In genomic region chr3:64186667-64187064, GRCh38 we compare ENCODE assay signal across 13 cellular contexts. TPM values are rescaled to one million over a fixed set of nuclear protein-coding genes. Genes with fewer than 3 reads are reported as not detected.
DNase-seq lines count a peak whose midpoint lies in the region; ATAC-seq, FAIRE-seq and TF ChIP-seq lines count a peak whose summit lies in the region.
"Had no signal": no experiment of that assay in that cellular context is flagged by ENCODE, and none has a peak within 500 bp of the region (broad histone marks: within the 10 kb centered on the region; RNA-seq: fewer than 3 reads in every experiment).

No MANE protein-coding gene starts in this region.

- ATAC-seq in left cardiac atrium (peak; percentile 1), GM21367 (IDR thresholded peaks at IDR 0.05; ENCODE audit: unreplicated experiment) (no peak)

- peaks cover 19% of the 10 kb centered on the region for H3K36me3 Mint-ChIP-seq in astrocyte (ENCODE audit: low read depth, unreplicated experiment)

- no peaks in the 10 kb centered on the region for H4K20me1 ChIP-seq in astrocyte (ENCODE audit: insufficient read depth, low read length)

- no peaks in the 10 kb centered on the region for H3K27me3 Mint-ChIP-seq in astrocyte (ENCODE audit: low read depth, unreplicated experiment)

- no peak for TF ChIP-seq CTCF in 22Rv1 (IDR thresholded peaks at IDR 0.05)
- no peak for TF ChIP-seq CTCF in astrocyte (IDR thresholded peaks at IDR 0.05; ENCODE audit: insufficient read depth, low read depth, low read length)
- no peak for TF ChIP-seq CTCF in parathyroid adenoma (IDR thresholded peaks at IDR 0.05)

- H2AFZ ChIP-seq in astrocyte (ENCODE audit: low read depth, low read length) (no peak overlapping the region), parathyroid adenoma (peak overlapping the region; percentile 46)

- peaks cover 68% of the 10 kb centered on the region for H3K4me1 Mint-ChIP-seq in astrocyte (ENCODE audit: low read depth, unreplicated experiment)

- FAIRE-seq in astrocyte (lab: Jason Lieb, UNC), result no peak

- H3K9me3 Mint-ChIP-seq in astrocyte (ENCODE audit: unreplicated experiment), result no peaks in the 10 kb centered on the region
- H3K9me3 Mint-ChIP-seq: nephron progenitor cell; stimulated activated naive CD8-positive, alpha-beta T cell treated with anti-CD3 and anti-CD28 coated beads, Interleukin-15, Interleukin-2, amounts not matched to agents 100 ng/mL and 50 ng/mL, for 24 hours had no signal

- H3K9me3 ChIP-seq in astrocyte (ENCODE audit: insufficient read depth, low read depth, low read length), result no peaks in the 10 kb centered on the region
- H3K9me3 ChIP-seq in parathyroid adenoma (ENCODE audit: control insufficient read depth, low read length), result no peaks in the 10 kb centered on the region

- no peak for DNase-seq in astrocyte (ENCODE audit: low read depth)
- no peak for DNase-seq in left cardiac atrium
- DNase-seq in activated CD4-positive, alpha-beta T cell treated with anti-CD3 and anti-CD28 coated beads, Interleukin-2, amount 50 U/mL, for 4 hours, result no peak
- no peak for DNase-seq in stimulated activated CD4-positive, alpha-beta T cell treated with anti-CD3 and anti-CD28 coated beads, Interleukin-2, amount 100 ng/mL, for 24 hours
- DNase-seq in Ammon's horn (ENCODE audit: low spot score), result no peak
- DNase-seq: DND-41; nephron progenitor cell; stimulated activated CD4-positive, alpha-beta T cell treated with anti-CD3 and anti-CD28 coated beads, Interleukin-4, amount 100 ng/mL, for 1 hour had no signal

- peaks cover 3% of the 10 kb centered on the region for H3K36me3 ChIP-seq in astrocyte (ENCODE audit: insufficient read depth, low read length)
- no peaks in the 10 kb centered on the region for H3K36me3 ChIP-seq in parathyroid adenoma (ENCODE audit: control insufficient read depth, insufficient read depth, low read length)

- peak overlapping the region; percentile 95 for H3K27ac Mint-ChIP-seq in astrocyte (ENCODE audit: unreplicated experiment)
- H3K27ac Mint-ChIP-seq: nephron progenitor cell; stimulated activated naive CD8-positive, alpha-beta T cell treated with anti-CD3 and anti-CD28 coated beads, Interleukin-15, Interleukin-2, amounts not matched to agents 100 ng/mL and 50 ng/mL, for 24 hours had no signal

- H3K9ac ChIP-seq in astrocyte (ENCODE audit: low read length), result peak overlapping the region; percentile 84
- H3K9ac ChIP-seq in parathyroid adenoma, result no peak overlapping the region

- peak overlapping the region; percentile 81 for H3K4me2 ChIP-seq in astrocyte (ENCODE audit: low read length)
- peak overlapping the region; percentile 39 for H3K4me2 ChIP-seq in parathyroid adenoma (ENCODE audit: low read length)

- intact Hi-C loops in left cardiac atrium (cut with DNase I), result loop anchor here in 1 of 2 donors (10.0 kb wide), 1 partner anchor 78 kb away; no protein-coding TSS in a partner anchor

- H3K27me3 ChIP-seq in astrocyte (ENCODE audit: insufficient read depth, low read length), result no peaks in the 10 kb centered on the region
- no peaks in the 10 kb centered on the region for H3K27me3 ChIP-seq in parathyroid adenoma (ENCODE audit: control insufficient read depth, insufficient read depth, low read length)

- H3K27ac ChIP-seq in 22Rv1 (peak overlapping the region; percentile 37; the same call in 1 of the 2 replicates), astrocyte (ENCODE audit: low read depth, low read length) (peak overlapping the region; percentile 95), parathyroid adenoma (peak overlapping the region; percentile 5)
- H3K27ac ChIP-seq: WERI-Rb-1 had no signal

- H3K4me3 ChIP-seq in astrocyte (ENCODE audit: insufficient read depth, low read depth, low read length) (no peak overlapping the region), parathyroid adenoma (ENCODE audit: low read depth, low read length) (peak overlapping the region; percentile 0)

- H3K4me3 Mint-ChIP-seq in astrocyte (ENCODE audit: unreplicated experiment), result no peak overlapping the region
- H3K4me3 Mint-ChIP-seq: nephron progenitor cell; stimulated activated naive CD8-positive, alpha-beta T cell treated with anti-CD3 and anti-CD28 coated beads, Interleukin-15, Interleukin-2, amounts not matched to agents 100 ng/mL and 50 ng/mL, for 24 hours had no signal

- peaks cover 78% of the 10 kb centered on the region for H3K79me2 ChIP-seq in astrocyte (ENCODE audit: insufficient read depth, low read length)
- H3K79me2 ChIP-seq in parathyroid adenoma, result no peaks in the 10 kb centered on the region

- H3K4me1 ChIP-seq in astrocyte (ENCODE audit: insufficient read depth, low read length) (peaks cover 67% of the 10 kb centered on the region), parathyroid adenoma (peaks cover 12% of the 10 kb centered on the region)

RNA-seq across cellular contexts. Expression of gene PRICKLE2, which starts 38.6 kb away (rescaled TPM):
- total RNA-seq in astrocyte (84.4 and 101 TPM in 2 replicates), left cardiac atrium (10 to 100 TPM; 21.0 to 21.9 TPM)

Comparison
In these comparisons a context has a peak if more than half of its experiments do, and no peak if none do; other contexts are left out.
1. H3K27ac ChIP-seq: peak in every context shown above with its lines; median percentile 95 in astrocyte; 37 in 22Rv1; 5 in parathyroid adenoma.